ENCODE assay signal across 19 cellular contexts in genomic region chr3:10384541-10385360, GRCh38.
DNase-seq lines count a peak whose midpoint lies in the region; ATAC-seq, FAIRE-seq and TF ChIP-seq lines count a peak whose summit lies in the region.
"Had no signal": no experiment of that assay in that cellular context is flagged by ENCODE, and none has a peak within 500 bp of the region (broad histone marks: within the 10 kb centered on the region; RNA-seq: fewer than 3 reads in every experiment).

No MANE protein-coding gene starts in this region.

- H3K4me1 ChIP-seq in BLaER1 treated with 17β-estradiol and CSF1 and Interleukin-3, amounts not matched to agents 10 nM and 100 nM: peaks cover 30 to 86% (median 74%) of the 10 kb centered on the region in 10 experiments
- H3K4me1 ChIP-seq in K562 (replicated peaks in 1 of 2; ENCODE audit: control insufficient read depth in 2 of 2, insufficient read depth in 2 of 2, low read length in 2 of 2) (no peaks in the 10 kb centered on the region), neuronal stem cell (ENCODE audit: control insufficient read depth in 2 of 2, insufficient read depth in 1 of 2, low read depth in 1 of 2, low read length in 2 of 2) (no peaks in the 10 kb centered on the region)

- WGBS in K562 (ENCODE audit: insufficient coverage, low coverage, missing lambda C conversion rate): 0% methylated on average over 23 of the region's 23 CpGs
- no CpG with 5 or more reads among the region's 23 CpGs for WGBS in neuronal stem cell (ENCODE audit: extremely low coverage in 2 of 2, insufficient read length in 2 of 2, insufficient replicate concordance in 1 of 2), 2 donors

- H2BK15ac ChIP-seq in neuronal stem cell (ENCODE audit: low read length): no peak overlapping the region

- no peak overlapping the region for H3K27ac Mint-ChIP-seq in activated CD8-positive, alpha-beta memory T cell treated with anti-CD3 and anti-CD28 coated beads, Interleukin-2, amount 10 ng/mL, durations not matched to agents 7 days and 5 days
- H3K27ac Mint-ChIP-seq: B cell; CD4-positive, alpha-beta T cell; GM23338; HFFc6 had no signal

- H3K4me2 ChIP-seq in BLaER1 treated with 17β-estradiol and CSF1 and Interleukin-3, amounts not matched to agents 10 nM and 100 nM: peak overlapping the region in 7 of 11 experiments; percentile 11 to 98 (median 91); a peak in 9 of 22 replicates
- H3K4me2 ChIP-seq in K562 (ENCODE audit: insufficient read depth, low read length) (no peak overlapping the region), neuronal stem cell (ENCODE audit: insufficient read depth, low read length, poor library complexity, severe bottlenecking) (no peak overlapping the region)
- H3K4me2 ChIP-seq: GM23338 had no signal

- no peak overlapping the region for H2BK120ac ChIP-seq in neuronal stem cell (ENCODE audit: low read depth, low read length)

- H2BK5ac ChIP-seq in neuronal stem cell (ENCODE audit: low read length): no peak overlapping the region

- H3K9me3 ChIP-seq in BLaER1 treated with 17β-estradiol and CSF1 and Interleukin-3, amounts not matched to agents 10 nM and 100 nM (replicated peaks in 1 of 11): no peaks in the 10 kb centered on the region
- H3K9me3 ChIP-seq in K562 (replicated peaks; ENCODE audit: control insufficient read depth, insufficient read depth, low read depth, low read length): no peaks in the 10 kb centered on the region
- H3K9me3 ChIP-seq in neuronal stem cell (replicated peaks in 1 of 2; ENCODE audit: control insufficient read depth in 2 of 2, insufficient read depth in 1 of 2, low read depth in 1 of 2, low read length in 2 of 2): peaks cover 0 to 25% of the 10 kb centered on the region in 2 donors

- peak overlapping the region; percentile 54 for H2AK5ac ChIP-seq in neuronal stem cell (ENCODE audit: low read depth, low read length)

- TF ChIP-seq EP300 in K562 (IDR thresholded peaks at IDR 0.05; ENCODE audit: low read length): no peak

- no peak for DNase-seq in K562 (ENCODE audit: extremely low read depth in 1 of 4, low spot score in 3 of 4)
- no peak for DNase-seq in neuronal stem cell (ENCODE audit: low spot score)
- no peak for DNase-seq in SK-N-DZ (ENCODE audit: low spot score)
- DNase-seq in frontal cortex (ENCODE audit: low spot score in 2 of 2): no peak
- no peak for DNase-seq in activated CD8-positive, alpha-beta memory T cell treated with anti-CD3 and anti-CD28 coated beads, Interleukin-2, amount 10 ng/mL, durations not matched to agents 7 days and 5 days
- DNase-seq in NCI-H187 (lab: John Stamatoyannopoulos, UW): no peak
- DNase-seq: CD4-positive, alpha-beta T cell; DMS153; DMS79; GF-D8; HFFc6 had no signal

- no TSS peak for BruUV-seq in K562 (replicated peaks; lab: Mats Ljungman, UMichigan)

- TF ChIP-seq RAD21 in K562 (CRISPR knock-in tag; conservative IDR thresholded peaks at IDR 0.05 in 1 of 2, IDR thresholded peaks at IDR 0.05 in 1 of 2): no peak

- H3K9me1 ChIP-seq in K562 (ENCODE audit: control insufficient read depth, insufficient read depth, low read length): no peaks in the 10 kb centered on the region

- H2AFZ ChIP-seq in K562 (ENCODE audit: low read depth, low read length) (no peak overlapping the region), neuronal stem cell (ENCODE audit: low read length) (no peak overlapping the region)
- H2AFZ ChIP-seq: GM23338 had no signal

- H4K20me1 ChIP-seq in BLaER1 treated with 17β-estradiol and CSF1 and Interleukin-3, amounts not matched to agents 10 nM and 100 nM: no peaks in the 10 kb centered on the region
- H4K20me1 ChIP-seq in K562 (replicated peaks; ENCODE audit: control insufficient read depth, insufficient read depth, low read length): peaks cover 2% of the 10 kb centered on the region

- H3K27ac ChIP-seq in BLaER1 treated with 17β-estradiol and CSF1 and Interleukin-3, amounts not matched to agents 10 nM and 100 nM: 0 out of 22 replicates have a peak overlapping the region, but pooled peaks of 1 of the 11 experiments have one; percentile 7
- H3K27ac ChIP-seq in K562 (ENCODE audit: extremely low read depth, low read depth, low read length) (no peak overlapping the region), neuronal stem cell (replicated peaks; ENCODE audit: low read length) (no peak overlapping the region)
- H3K27ac ChIP-seq: C4-2B had no signal

- no peak overlapping the region for H3K9ac ChIP-seq in BLaER1 treated with 17β-estradiol and CSF1 and Interleukin-3, amounts not matched to agents 10 nM and 100 nM
- H3K9ac ChIP-seq in K562 (ENCODE audit: insufficient read depth in 1 of 2, low read depth in 2 of 2, low read length in 2 of 2): no peak overlapping the region
- H3K9ac ChIP-seq in neuronal stem cell (ENCODE audit: low read depth, low read length, poor library complexity): no peak overlapping the region

- peaks cover 0 to 5% (median 0%) of the 10 kb centered on the region in 11 experiments; a peak in 1 of 22 replicates for H3K36me3 ChIP-seq in BLaER1 treated with 17β-estradiol and CSF1 and Interleukin-3, amounts not matched to agents 10 nM and 100 nM
- H3K36me3 ChIP-seq in K562 (ENCODE audit: control insufficient read depth, insufficient read depth, low read length): no peaks in the 10 kb centered on the region
- H3K36me3 ChIP-seq in neuronal stem cell (replicated peaks in 1 of 2; ENCODE audit: control insufficient read depth in 2 of 2, insufficient read depth in 2 of 2, low read length in 2 of 2): no peaks in the 10 kb centered on the region

- H3K4ac ChIP-seq in neuronal stem cell (ENCODE audit: low read length): no peak overlapping the region

- H3K18ac ChIP-seq in neuronal stem cell (ENCODE audit: low read length): no peak overlapping the region

- H3K79me2 ChIP-seq in K562 (ENCODE audit: control insufficient read depth, insufficient read depth, low read length): no peaks in the 10 kb centered on the region

- POLR2A ChIA-PET in K562 (lab: Yijun Ruan, JAX): interaction anchor here (0.6 to 0.9 kb wide), 5 partner anchors 13 to 241 kb away, joined by 3 read pairs; no protein-coding TSS in a partner anchor

- TF ChIP-seq POLR2A in K562 (conservative IDR thresholded peaks at IDR 0.05): no peak

- in situ Hi-C loops in K562 (cut with MboI): no loop called here

- H3K4me1 Mint-ChIP-seq in activated CD8-positive, alpha-beta memory T cell treated with anti-CD3 and anti-CD28 coated beads, Interleukin-2, amount 10 ng/mL, durations not matched to agents 7 days and 5 days: peaks cover 8% of the 10 kb centered on the region

- no peaks in the 10 kb centered on the region for H3K79me1 ChIP-seq in neuronal stem cell (ENCODE audit: low read depth, low read length)

- no peak overlapping the region for H3K4me3 Mint-ChIP-seq in activated CD8-positive, alpha-beta memory T cell treated with anti-CD3 and anti-CD28 coated beads, Interleukin-2, amount 10 ng/mL, durations not matched to agents 7 days and 5 days
- H3K4me3 Mint-ChIP-seq: CD4-positive, alpha-beta T cell; GM23338; HFFc6; IgD-negative memory B cell had no signal

- intact Hi-C loops in K562 (cut with micrococcal nuclease): no loop called here

- no peak overlapping the region for H4K91ac ChIP-seq in neuronal stem cell (ENCODE audit: low read depth, low read length, poor library complexity)

- TF ChIP-seq CTCF in K562 (IDR thresholded peaks at IDR 0.05 in 2 of 3, conservative IDR thresholded peaks at IDR 0.05 in 1 of 3; ENCODE audit: insufficient read depth in 2 of 3, low read depth in 1 of 3, low read length in 3 of 3): no peak

- H3K27me3 ChIP-seq in BLaER1 treated with 17β-estradiol and CSF1 and Interleukin-3, amounts not matched to agents 10 nM and 100 nM: no peaks in the 10 kb centered on the region
- H3K27me3 ChIP-seq in K562 (ENCODE audit: control insufficient read depth in 2 of 2, insufficient read depth in 2 of 2, low read length in 2 of 2) (peaks cover 5 to 32% of the 10 kb centered on the region in 2 experiments), neuronal stem cell (ENCODE audit: control insufficient read depth in 3 of 3, insufficient read depth in 3 of 3, low read depth in 1 of 3, low read length in 3 of 3) (peaks cover 0 to 14% (median 2%) of the 10 kb centered on the region in 3 experiments)

- ATAC-seq in K562: peak; percentile 23; the same call in 1 of the 3 replicates
- no peak for ATAC-seq in activated CD8-positive, alpha-beta memory T cell treated with anti-CD3 and anti-CD28 coated beads, Interleukin-2, amount 10 ng/mL, durations not matched to agents 7 days and 5 days
- ATAC-seq: GM23338, HCT116, HepG2 had no signal

- H2BK12ac ChIP-seq in neuronal stem cell (ENCODE audit: low read length): no peak overlapping the region

- H3K36me3 Mint-ChIP-seq in activated CD8-positive, alpha-beta memory T cell treated with anti-CD3 and anti-CD28 coated beads, Interleukin-2, amount 10 ng/mL, durations not matched to agents 7 days and 5 days: no peaks in the 10 kb centered on the region

- no peaks in the 10 kb centered on the region for H3K27me3 Mint-ChIP-seq in activated CD8-positive, alpha-beta memory T cell treated with anti-CD3 and anti-CD28 coated beads, Interleukin-2, amount 10 ng/mL, durations not matched to agents 7 days and 5 days
- H3K27me3 Mint-ChIP-seq: B cell; CD4-positive, alpha-beta T cell; IgD-negative memory B cell had no signal

- H3K14ac ChIP-seq in neuronal stem cell (ENCODE audit: low read length): peak overlapping the region; percentile 25

- no peak overlapping the region for H4K8ac ChIP-seq in neuronal stem cell (ENCODE audit: low read depth, low read length)

- H3K4me3 ChIP-seq in BLaER1 treated with 17β-estradiol and CSF1 and Interleukin-3, amounts not matched to agents 10 nM and 100 nM: no peak overlapping the region
- H3K4me3 ChIP-seq in K562: no peak overlapping the region
- no peak overlapping the region for H3K4me3 ChIP-seq in neuronal stem cell (ENCODE audit: low read length in 2 of 2)
- H3K4me3 ChIP-seq: GM23338 had no signal

- CTCF ChIA-PET in K562 (lab: Yijun Ruan, JAX; ENCODE audit: low intra/inter-chr PET ratio): no interaction called here
- CTCF ChIA-PET in activated CD8-positive, alpha-beta memory T cell treated with anti-CD3 and anti-CD28 coated beads, Interleukin-2, amount 10 ng/mL, durations not matched to agents 7 days and 5 days (lab: Charles Lee): no interaction called here

- no peaks in the 10 kb centered on the region for H3K9me3 Mint-ChIP-seq in activated CD8-positive, alpha-beta memory T cell treated with anti-CD3 and anti-CD28 coated beads, Interleukin-2, amount 10 ng/mL, durations not matched to agents 7 days and 5 days (ENCODE audit: low read depth)
- H3K9me3 Mint-ChIP-seq: CD4-positive, alpha-beta T cell; IgD-negative memory B cell had no signal

- FAIRE-seq in K562 (lab: Jason Lieb, UNC) (no peak), frontal cortex (lab: Jason Lieb, UNC) (no peak)
- FAIRE-seq: H54, HepG2 had no signal

- H3K23ac ChIP-seq in neuronal stem cell (ENCODE audit: low read depth, low read length, poor library complexity): peak overlapping the region; percentile 9

TF ChIP-seq in K562, 482 proteins besides CTCF, POLR2A, EP300 and RAD21:
- TF ChIP-seq ZNF217 (CRISPR knock-in tag; IDR thresholded peaks at IDR 0.05) (no peak), NFE2 (IDR thresholded peaks at IDR 0.05; ENCODE audit: low read depth) (0 out of 2 replicates have a peak, but pooled peaks have one; percentile 12), BDP1 (IDR thresholded peaks at IDR 0.05; ENCODE audit: insufficient read depth, insufficient read length) (no peak), PHF8 (IDR thresholded peaks at IDR 0.05; ENCODE audit: borderline replicate concordance, low read length) (no peak), NRF1 (conservative IDR thresholded peaks at IDR 0.05 in 1 of 2, IDR thresholded peaks at IDR 0.05 in 1 of 2) (no peak)

Comparison
In these comparisons a context has a peak if more than half of its experiments do, and no peak if none do; other contexts are left out.
1. H3K4me2 ChIP-seq: peak in BLaER1 treated with 17β-estradiol and CSF1 and Interleukin-3, amounts not matched to agents 10 nM and 100 nM (7 of 11); none in K562 (single experiment) and neuronal stem cell (single experiment).